15 cellular contexts compared by ENCODE assay signal in the genomic region with DNA sequence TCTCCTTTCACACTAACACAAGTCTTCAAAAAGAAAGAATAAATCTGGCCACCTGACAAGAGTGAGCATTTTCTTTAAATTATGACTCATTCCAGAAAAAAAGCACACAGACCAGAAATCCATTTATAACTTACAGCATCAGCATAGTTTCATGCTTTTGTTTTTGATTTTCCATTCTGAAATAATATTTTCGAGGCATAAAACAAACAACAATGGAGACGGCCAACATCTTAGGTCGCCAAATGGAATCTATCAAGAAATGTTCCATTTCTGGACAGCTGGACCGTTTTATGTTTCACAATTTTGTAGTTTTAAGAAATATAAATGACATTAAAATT.
DNase-seq lines count a peak whose midpoint lies in the region; ATAC-seq, FAIRE-seq and TF ChIP-seq lines count a peak whose summit lies in the region.
"Had no signal": no experiment of that assay in that cellular context is flagged by ENCODE, and none has a peak within 500 bp of the region (broad histone marks: within the 10 kb centered on the region; RNA-seq: fewer than 3 reads in every experiment).

No MANE protein-coding gene starts in this region.

- DNase-seq in GM10248 (ENCODE audit: extremely low spot score) (peak; percentile 10), astrocyte of the hippocampus (ENCODE audit: low read depth, low spot score) (peak; percentile 48), left ventricle myocardium inferior (no peak), Ammon's horn (ENCODE audit: low spot score) (no peak), GM12892 (ENCODE audit: insufficient read length) (no peak)
- no peak for DNase-seq in stimulated activated CD4-positive, alpha-beta T cell treated with anti-CD3 and anti-CD28 coated beads, Interleukin-2, amount 100 ng/mL, for 24 hours
- DNase-seq: C1 segment of cervical spinal cord, erythroblast, kidney glomerular epithelial cell, NCI-H1417, NCI-H69, nephron progenitor cell had no signal

- no peak for TF ChIP-seq POLR2A in GM12892 (IDR thresholded peaks at IDR 0.05; ENCODE audit: low read depth, low read length)

- no peak for FAIRE-seq in GM12892 (lab: Jason Lieb, UNC)

- POLR2A ChIA-PET in GM10248 (lab: Yijun Ruan, JAX): no interaction called here

- no peaks in the 10 kb centered on the region for H3K9me3 ChIP-seq in left ventricle myocardium inferior (replicated peaks)
- H3K9me3 ChIP-seq in skeletal muscle tissue (ENCODE audit: control insufficient read depth in 3 of 3, low read length in 3 of 3): no peaks in the 10 kb centered on the region
- H3K9me3 ChIP-seq: SJSA1 had no signal

- H3K27me3 ChIP-seq in left ventricle myocardium inferior (ENCODE audit: low read depth): no peaks in the 10 kb centered on the region
- H3K27me3 ChIP-seq in skeletal muscle tissue (ENCODE audit: control insufficient read depth in 3 of 3, insufficient read depth in 3 of 3, low read length in 3 of 3): no peaks in the 10 kb centered on the region
- H3K27me3 ChIP-seq: SJSA1 had no signal

- H3K9ac ChIP-seq in skeletal muscle tissue (ENCODE audit: low read depth in 1 of 3, low read length in 3 of 3): no peak overlapping the region

- peaks cover 14% of the 10 kb centered on the region for H3K36me3 ChIP-seq in left ventricle myocardium inferior
- H3K36me3 ChIP-seq in skeletal muscle tissue (ENCODE audit: control insufficient read depth in 3 of 3, insufficient read depth in 3 of 3, low read length in 3 of 3): no peaks in the 10 kb centered on the region

- CTCF ChIA-PET in GM10248 (lab: Yijun Ruan, JAX): interaction anchor here (4.4 kb wide), 1 partner anchor 12 kb away, joined by 32 read pairs; no protein-coding TSS in a partner anchor

- no peak for TF ChIP-seq CTCF in GM10248 (IDR thresholded peaks at IDR 0.05; ENCODE audit: control extremely low read depth, extremely low read depth, low read depth, missing control alignments)
- no peak for TF ChIP-seq CTCF in left ventricle myocardium inferior (IDR thresholded peaks at IDR 0.05; ENCODE audit: borderline replicate concordance)

- intact Hi-C loops in left ventricle myocardium inferior (cut with micrococcal nuclease): no loop called here

- no peak overlapping the region for H3K4me3 ChIP-seq in left ventricle myocardium inferior
- no peak overlapping the region for H3K4me3 ChIP-seq in skeletal muscle tissue (ENCODE audit: low read length in 3 of 3)
- H3K4me3 ChIP-seq: SJSA1 had no signal

- no peak for ATAC-seq in HG02763 (IDR thresholded peaks at IDR 0.05; ENCODE audit: unreplicated experiment)

- peaks cover 30% of the 10 kb centered on the region for H3K4me1 ChIP-seq in left ventricle myocardium inferior
- peaks cover 8 to 21% (median 16%) of the 10 kb centered on the region in 3 donors for H3K4me1 ChIP-seq in skeletal muscle tissue (ENCODE audit: control insufficient read depth in 3 of 3, insufficient read depth in 3 of 3, low read length in 3 of 3)

- H3K27ac ChIP-seq in left ventricle myocardium inferior (replicated peaks) (peak overlapping the region; percentile 67), skeletal muscle tissue (ENCODE audit: low read depth, low read length) (peak overlapping the region; percentile 46)
- H3K27ac ChIP-seq: SJSA1 had no signal

Comparison
In these comparisons a context has a peak if more than half of its experiments do, and no peak if none do; other contexts are left out.
1. DNase-seq: peak in GM10248 (single experiment) and astrocyte of the hippocampus (single experiment); none in left ventricle myocardium inferior (single experiment), stimulated activated CD4-positive, alpha-beta T cell treated with anti-CD3 and anti-CD28 coated beads, Interleukin-2, amount 100 ng/mL, for 24 hours (0 of 2), Ammon's horn (single experiment) and GM12892 (single experiment).